16 cellular contexts compared by ENCODE assay signal in the genomic region with DNA sequence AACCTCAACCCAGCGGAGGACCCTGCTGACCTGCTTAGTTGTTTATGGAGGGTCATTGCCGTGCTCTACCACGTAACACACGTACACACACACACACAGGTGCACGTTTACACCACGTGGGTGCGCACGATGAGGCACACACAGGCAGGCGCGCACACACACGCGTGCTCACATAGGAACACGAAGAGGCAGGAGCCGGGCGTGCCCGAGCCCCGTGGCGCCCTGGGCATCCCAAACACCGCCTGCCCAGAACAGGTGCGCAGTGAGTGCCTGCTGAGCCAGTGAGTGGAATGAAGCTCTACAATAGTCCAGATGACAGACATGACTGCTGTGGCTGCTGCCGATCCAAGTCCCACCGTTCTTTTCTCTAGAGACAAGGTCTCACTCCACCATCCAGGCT. TPM values are rescaled to one million over a fixed set of nuclear protein-coding genes. Genes with fewer than 3 reads are reported as not detected.
DNase-seq lines count a peak whose midpoint lies in the region; ATAC-seq and TF ChIP-seq lines count a peak whose summit lies in the region.
"Had no signal": no experiment of that assay in that cellular context is flagged by ENCODE, and none has a peak within 500 bp of the region (broad histone marks: within the 10 kb centered on the region; RNA-seq: fewer than 3 reads in every experiment).

No MANE protein-coding gene starts in this region.

- H3K27me3 ChIP-seq in upper lobe of right lung = peaks cover 5% of the 10 kb centered on the region

- H3K4me1 ChIP-seq in upper lobe of right lung = peaks cover 5% of the 10 kb centered on the region

- no peaks in the 10 kb centered on the region for H3K36me3 ChIP-seq in upper lobe of right lung

- DNase-seq in left ventricle myocardium superior (peak; percentile 30), left cardiac atrium (no peak), NCI-H345 (lab: John Stamatoyannopoulos, UW) (peak; percentile 83), fibroblast of the aortic adventitia (ENCODE audit: low read depth) (no peak), upper lobe of right lung (peak; percentile 62), GM03348 (ENCODE audit: low spot score) (no peak), KBM-7 (no peak)
- DNase-seq: activated effector memory CD4-positive, alpha-beta T cell treated with anti-CD3 and anti-CD28 coated beads, Interleukin-2, amount 50 U/mL, for 16 hours; effector CD8-positive, alpha-beta T cell; NCI-H2029 had no signal

- H3K4me3 ChIP-seq in fibroblast of the aortic adventitia (ENCODE audit: low read depth, low read length) (peak overlapping the region; percentile 42), upper lobe of right lung (no peak overlapping the region)
- H3K4me3 ChIP-seq: PC-9 had no signal

- ATAC-seq in left ventricle myocardium superior (no peak), left cardiac atrium (no peak), upper lobe of right lung (no peak), HG02610 (IDR thresholded peaks at IDR 0.05; ENCODE audit: unreplicated experiment) (no peak)

- H3K27ac ChIP-seq in upper lobe of right lung = no peak overlapping the region
- H3K27ac ChIP-seq: PC-9, VCaP had no signal

- intact Hi-C loops in left ventricle myocardium superior (cut with micrococcal nuclease) = no loop called here
- intact Hi-C loops in left cardiac atrium (cut with DNase I) = no loop called here
- intact Hi-C loops in upper lobe of right lung (cut with DNase I) = no loop called here

- in situ Hi-C loops in KBM-7 (cut with MboI; ENCODE audit: low pct_unique_long_range_greater_than_20kb, low sequenced_read_pairs) = no loop called here

- no peak for TF ChIP-seq CTCF in fibroblast of the aortic adventitia (IDR thresholded peaks at IDR 0.05; ENCODE audit: insufficient read depth, low read length)
- no peak for TF ChIP-seq CTCF in upper lobe of right lung (IDR thresholded peaks at IDR 0.05)

- H3K9me3 ChIP-seq in upper lobe of right lung = no peaks in the 10 kb centered on the region

RNA-seq across cellular contexts. Expression of a gene that starts 11.2 kb away (rescaled TPM):
- total RNA-seq in left ventricle myocardium superior (0.37 TPM), left cardiac atrium (under 1 TPM; 0.24 to 0.41 TPM), fibroblast of the aortic adventitia (ENCODE audit: low replicate concordance) (0.16 and 0.18 TPM in 2 replicates), upper lobe of right lung (1.2 TPM)
- total RNA-seq: bronchial epithelial cell, H7, mononuclear cell had no signal

RNA-seq across cellular contexts. Expression of a gene that starts 22.2 kb away (rescaled TPM):
- 10.5 TPM for total RNA-seq in left ventricle myocardium superior
- total RNA-seq in left cardiac atrium = 10 to 100 TPM; 12.1 to 14.9 TPM
- total RNA-seq in fibroblast of the aortic adventitia (ENCODE audit: low replicate concordance) = 25.2 and 56.4 TPM in 2 replicates
- total RNA-seq in upper lobe of right lung = 19.9 TPM

RNA-seq across cellular contexts. Expression of a gene that starts 24.3 kb away (rescaled TPM):
- total RNA-seq in left ventricle myocardium superior (11.0 TPM), left cardiac atrium (10 to 100 TPM; 10.7 to 19.4 TPM), fibroblast of the aortic adventitia (ENCODE audit: low replicate concordance) (0.81 and 3.3 TPM in 2 replicates), upper lobe of right lung (37.8 TPM)

RNA-seq across cellular contexts. Expression of a gene that starts 46.4 kb away (rescaled TPM):
- total RNA-seq in left ventricle myocardium superior = 110 TPM
- total RNA-seq in left cardiac atrium = 10 to 100 TPM; 63.9 to 71.0 TPM
- total RNA-seq in fibroblast of the aortic adventitia (ENCODE audit: low replicate concordance) = 31.0 and 65.8 TPM in 2 replicates
- total RNA-seq in upper lobe of right lung = 40.9 TPM

RNA-seq across cellular contexts. Expression of a gene that starts 58.7 kb away (rescaled TPM):
- 0.37 TPM for total RNA-seq in left ventricle myocardium superior
- 1 to 10 TPM in 1 of 2 donors, under 1 TPM in 1; 0.81 to 1.1 TPM for total RNA-seq in left cardiac atrium
- not detected in 2 replicates for total RNA-seq in fibroblast of the aortic adventitia (ENCODE audit: low replicate concordance)
- total RNA-seq in upper lobe of right lung = 2.9 TPM
- total RNA-seq: bronchial epithelial cell had no signal

Comparison
In these comparisons a context has a peak if more than half of its experiments do, and no peak if none do; other contexts are left out.
1. DNase-seq: peak in left ventricle myocardium superior (single experiment), NCI-H345 (single experiment) and upper lobe of right lung (single experiment); none in left cardiac atrium (single experiment), fibroblast of the aortic adventitia (single experiment), GM03348 (single experiment) and KBM-7 (single experiment).